ENCODE assay signal across 1 cellular context in genomic region chr7:135169141-135169935, GRCh38.
TF ChIP-seq lines count a peak whose summit lies in the region.

No MANE protein-coding gene starts in this region.

TF ChIP-seq in H1, 55 proteins besides CTCF, POLR2A, EP300 and RAD21:
- TF ChIP-seq CBX8 (IDR thresholded peaks at IDR 0.05; ENCODE audit: borderline replicate concordance, low read depth, low read length) (no peak), ASH2L (IDR thresholded peaks at IDR 0.05; ENCODE audit: low read length) (no peak), CREB1 (IDR thresholded peaks at IDR 0.05) (no peak), SIN3A (conservative IDR thresholded peaks at IDR 0.05 in 1 of 2, IDR thresholded peaks at IDR 0.05 in 1 of 2; ENCODE audit: low read depth in 1 of 2, low read length in 2 of 2) (0 out of 4 replicates have a peak, but pooled peaks of 1 of the 2 experiments have one; percentile 57), ATF3 (IDR thresholded peaks at IDR 0.05; ENCODE audit: insufficient read depth, low read depth, low read length) (no peak), POLR2AphosphoS5 (IDR thresholded peaks at IDR 0.05; ENCODE audit: low read depth, low read length) (peak; percentile 59), MAX (IDR thresholded peaks at IDR 0.05) (0 out of 2 replicates have a peak, but pooled peaks have one; percentile 32), ZNF274 (IDR thresholded peaks at IDR 0.05; ENCODE audit: borderline replicate concordance, extremely low read depth, low read length) (no peak), SIX5 (IDR thresholded peaks at IDR 0.05; ENCODE audit: low read depth, low read length) (no peak), GABPA (IDR thresholded peaks at IDR 0.05; ENCODE audit: borderline replicate concordance, insufficient read depth, low read length) (no peak; the same call in 1 of the 2 replicates), TBP (IDR thresholded peaks at IDR 0.05; ENCODE audit: low read depth, low read length) (0 out of 2 replicates have a peak, but pooled peaks have one; percentile 16), NANOG (IDR thresholded peaks at IDR 0.05; ENCODE audit: insufficient read depth, low read depth, low read length, poor library complexity, severe bottlenecking) (no peak), SAP30 (IDR thresholded peaks at IDR 0.05; ENCODE audit: insufficient read depth, insufficient replicate concordance, low read length) (no peak), EZH2 (IDR thresholded peaks at IDR 0.05; ENCODE audit: low read depth, low read length, severe bottlenecking) (no peak), BRCA1 (IDR thresholded peaks at IDR 0.05; ENCODE audit: low read depth, low read length) (no peak), CHD2 (IDR thresholded peaks at IDR 0.05; ENCODE audit: low read length) (no peak), BACH1 (IDR thresholded peaks at IDR 0.05; ENCODE audit: low read length) (peak; percentile 74; the same call in 1 of the 2 replicates), JUND (IDR thresholded peaks at IDR 0.05; ENCODE audit: low read length) (no peak), JUN (IDR thresholded peaks at IDR 0.05; ENCODE audit: low read depth, low read length) (no peak), HDAC2 (IDR thresholded peaks at IDR 0.05; ENCODE audit: borderline replicate concordance in 1 of 2, low read depth in 2 of 2, low read length in 2 of 2) (no peak), CHD7 (IDR thresholded peaks at IDR 0.05; ENCODE audit: insufficient replicate concordance, low read length) (no peak), KDM4A (IDR thresholded peaks at IDR 0.05; ENCODE audit: low read depth, low read length, severe bottlenecking) (no peak), SP2 (IDR thresholded peaks at IDR 0.05; ENCODE audit: low read length) (no peak), KDM1A (IDR thresholded peaks at IDR 0.05; ENCODE audit: borderline replicate concordance, low read length) (no peak), TCF12 (IDR thresholded peaks at IDR 0.05; ENCODE audit: low read depth, low read length) (0 out of 2 replicates have a peak, but pooled peaks have one; percentile 24), RNF2 (IDR thresholded peaks at IDR 0.05; ENCODE audit: borderline replicate concordance, low read depth, low read length, missing control alignments, poor library complexity, severe bottlenecking) (no peak), PHF8 (conservative IDR thresholded peaks at IDR 0.05; ENCODE audit: low read depth, low read length) (no peak), SUZ12 (IDR thresholded peaks at IDR 0.05; ENCODE audit: low read length) (no peak), RXRA (IDR thresholded peaks at IDR 0.05; ENCODE audit: insufficient read depth, low read depth, low read length) (no peak), ATF2 (IDR thresholded peaks at IDR 0.05; ENCODE audit: low read length) (no peak), SIRT6 (IDR thresholded peaks at IDR 0.05; ENCODE audit: low read length) (no peak), MAFK (IDR thresholded peaks at IDR 0.05; ENCODE audit: low read depth, low read length) (no peak), FOSL1 (IDR thresholded peaks at IDR 0.05; ENCODE audit: insufficient read depth, low read depth, low read length) (no peak), RFX5 (IDR thresholded peaks at IDR 0.05; ENCODE audit: borderline replicate concordance, low read depth, low read length) (no peak), TEAD4 (IDR thresholded peaks at IDR 0.05; ENCODE audit: low read depth, low read length) (no peak), RBBP5 (IDR thresholded peaks at IDR 0.05; ENCODE audit: borderline replicate concordance, low read depth, low read length) (no peak)
TF ChIP-seq in H1: peak in this region for 6.
